In genomic region chr21:21001591-21002100, GRCh38 we compare ENCODE assay signal across 18 cellular contexts. TPM values are rescaled to one million over a fixed set of nuclear protein-coding genes. Genes with fewer than 3 reads are reported as not detected.
"Had no signal": no experiment of that assay in that cellular context is flagged by ENCODE, and none has a peak within 500 bp of the region (broad histone marks: within the 10 kb centered on the region; RNA-seq: fewer than 3 reads in every experiment).

No MANE protein-coding gene starts in this region.

- H3K9me3 ChIP-seq: adrenal gland, mucosa of descending colon, sigmoid colon, upper lobe of left lung had no signal

- H3K27ac ChIP-seq: sigmoid colon had no signal

- H3K36me3 ChIP-seq: adrenal gland, sigmoid colon, upper lobe of left lung had no signal

- DNase-seq: activated CD4-positive, alpha-beta T cell treated with anti-CD3 and anti-CD28 coated beads for 48 hours; activated CD8-positive, alpha-beta T cell treated with anti-CD3 and anti-CD28 coated beads, Interleukin-2, amount 10 ng/mL, durations not matched to agents 7 days and 5 days; activated naive CD4-positive, alpha-beta T cell treated with Interleukin-2 at 50 U/mL for 16 hours; adrenal gland; dermis blood vessel endothelial cell; endodermal cell; erythroblast; mammary epithelial cell; mucosa of descending colon; natural killer cell; occipital lobe; sigmoid colon; stimulated activated CD4-positive, alpha-beta T cell treated with anti-CD3 and anti-CD28 coated beads, Interleukin-2, amount 100 ng/mL, for 24 hours; stimulated activated naive B cell treated with anti-CD40 and anti-IgM and Interleukin-4, amounts not matched to agents 10 μg/mL and 1 μg/mL and 100 μg/mL, for 72 hours; T-helper 1 cell; upper lobe of left lung had no signal

- ATAC-seq: activated CD8-positive, alpha-beta T cell treated with anti-CD3 and anti-CD28 coated beads, Interleukin-2, amount 10 ng/mL, durations not matched to agents 7 days and 5 days; mucosa of descending colon; natural killer cell; stimulated activated naive B cell treated with anti-CD40 and anti-IgM and Interleukin-4, amounts not matched to agents 10 μg/mL and 1 μg/mL and 100 μg/mL, for 72 hours; WTC11 had no signal

- H3K27ac Mint-ChIP-seq: activated CD8-positive, alpha-beta T cell treated with anti-CD3 and anti-CD28 coated beads, Interleukin-2, amount 10 ng/mL, durations not matched to agents 7 days and 5 days; activated T-helper 1 cell treated with anti-CD3 and anti-CD28 coated beads, Interleukin-12 subunit alpha, Interleukin-12 subunit beta, Interleukin-2, Interleukin-4 antibody, amounts not matched to agents 30 ng/mL and 10 ng/mL and 1 ng/mL, durations not matched to agents 14 hours and 24 hours and 36 hours; endodermal cell; natural killer cell; stimulated activated naive B cell treated with anti-CD40 and anti-IgM and Interleukin-4, amounts not matched to agents 10 μg/mL and 1 μg/mL and 100 μg/mL, for 72 hours; WTC11 had no signal

- H3K36me3 Mint-ChIP-seq: natural killer cell; stimulated activated naive B cell treated with anti-CD40 and anti-IgM and Interleukin-4, amounts not matched to agents 10 μg/mL and 1 μg/mL and 100 μg/mL, for 72 hours; WTC11 had no signal

- H3K9me3 Mint-ChIP-seq: activated T-helper 1 cell treated with anti-CD3 and anti-CD28 coated beads, Interleukin-12 subunit alpha, Interleukin-12 subunit beta, Interleukin-2, Interleukin-4 antibody, amounts not matched to agents 30 ng/mL and 10 ng/mL and 1 ng/mL, durations not matched to agents 14 hours and 24 hours and 36 hours; endodermal cell; natural killer cell; stimulated activated naive B cell treated with anti-CD40 and anti-IgM and Interleukin-4, amounts not matched to agents 10 μg/mL and 1 μg/mL and 100 μg/mL, for 72 hours; WTC11 had no signal

- H3K4me3 ChIP-seq: mucosa of descending colon, sigmoid colon, upper lobe of left lung had no signal

- H3K27me3 ChIP-seq: adrenal gland, sigmoid colon had no signal

- H3K4me3 Mint-ChIP-seq: activated CD8-positive, alpha-beta T cell treated with anti-CD3 and anti-CD28 coated beads, Interleukin-2, amount 10 ng/mL, durations not matched to agents 7 days and 5 days; activated T-helper 1 cell treated with anti-CD3 and anti-CD28 coated beads, Interleukin-12 subunit alpha, Interleukin-12 subunit beta, Interleukin-2, Interleukin-4 antibody, amounts not matched to agents 30 ng/mL and 10 ng/mL and 1 ng/mL, durations not matched to agents 14 hours and 24 hours and 36 hours; endodermal cell; natural killer cell; stimulated activated naive B cell treated with anti-CD40 and anti-IgM and Interleukin-4, amounts not matched to agents 10 μg/mL and 1 μg/mL and 100 μg/mL, for 72 hours; WTC11 had no signal

RNA-seq across cellular contexts. Expression of gene NCAM2, which starts 3.4 kb away (rescaled TPM):
- total RNA-seq: activated CD8-positive, alpha-beta T cell treated with anti-CD3 and anti-CD28 coated beads, Interleukin-2, amount 10 ng/mL, durations not matched to agents 7 days and 5 days; activated T-helper 1 cell treated with anti-CD3 and anti-CD28 coated beads, Interleukin-12 subunit alpha, Interleukin-12 subunit beta, Interleukin-2, Interleukin-4 antibody, amounts not matched to agents 30 ng/mL and 10 ng/mL and 1 ng/mL, durations not matched to agents 14 hours and 24 hours and 36 hours; natural killer cell had no signal
- polyA plus RNA-seq: mammary epithelial cell had no signal
